Comparison of ENCODE assay signal across 13 cellular contexts in the genomic region with DNA sequence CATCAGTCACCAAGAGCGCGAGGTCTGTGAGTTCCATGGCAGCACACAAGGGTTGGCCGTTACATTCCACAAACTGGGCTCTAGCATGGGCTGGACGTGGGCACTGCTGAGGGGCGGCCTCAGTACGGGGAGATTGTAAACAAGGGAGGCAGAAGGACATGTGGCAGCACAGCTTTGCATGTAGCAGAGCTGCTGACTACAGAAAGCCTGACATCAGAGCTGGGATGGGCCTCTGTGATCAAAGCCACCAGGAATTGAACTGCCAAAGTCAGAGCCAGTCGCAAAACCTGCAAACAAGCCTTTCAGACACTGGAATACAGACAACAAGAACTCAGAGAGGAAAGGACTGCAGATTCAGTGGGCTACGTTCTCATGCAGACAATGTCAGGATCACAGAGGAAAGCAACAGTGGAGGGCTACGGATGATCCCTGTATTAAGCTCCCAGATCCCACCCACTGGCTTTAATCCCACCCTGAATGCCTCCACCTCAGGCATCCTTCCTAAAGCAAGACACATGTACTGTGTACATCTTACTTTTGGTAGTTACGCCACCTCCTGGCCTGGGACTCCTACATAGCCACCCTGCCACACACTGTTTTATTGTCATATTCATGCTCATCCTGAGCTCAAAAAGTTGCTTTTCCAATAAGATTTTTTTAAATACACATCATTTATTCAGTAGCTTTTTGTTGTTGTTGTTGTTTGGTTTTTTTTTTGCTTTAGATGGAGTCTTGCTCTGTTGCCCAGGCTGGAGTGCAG.
DNase-seq lines count a peak whose midpoint lies in the region; ATAC-seq and TF ChIP-seq lines count a peak whose summit lies in the region.
"Had no signal": no experiment of that assay in that cellular context is flagged by ENCODE, and none has a peak within 500 bp of the region (broad histone marks: within the 10 kb centered on the region; RNA-seq: fewer than 3 reads in every experiment).

No MANE protein-coding gene starts in this region.

- no peaks in the 10 kb centered on the region for H3K9me2 ChIP-seq in Loucy (replicated peaks; ENCODE audit: low read depth, low read length)

- H3K27me3 Mint-ChIP-seq in osteocyte (ENCODE audit: unreplicated experiment) = no peaks in the 10 kb centered on the region
- H3K27me3 Mint-ChIP-seq: dendritic cell treated with granulocyte-macrophage colony-stimulating factor and Interleukin-4, amounts not matched to agents 40 ng/mL and 50 ng/mL, for 4 days; stimulated activated naive B cell treated with anti-CD40 and anti-IgM and Interleukin-4, amounts not matched to agents 10 μg/mL and 1 μg/mL and 100 μg/mL, for 72 hours had no signal

- no peak overlapping the region for H3K27ac Mint-ChIP-seq in osteocyte (ENCODE audit: unreplicated experiment)
- H3K27ac Mint-ChIP-seq: activated CD4-positive, alpha-beta T cell treated with anti-CD3 and anti-CD28 coated beads, Interleukin-2, amount 10 ng/mL, durations not matched to agents 24 days and 14 days; dendritic cell treated with granulocyte-macrophage colony-stimulating factor and Interleukin-4, amounts not matched to agents 40 ng/mL and 50 ng/mL, for 4 days; stimulated activated naive B cell treated with anti-CD40 and anti-IgM and Interleukin-4, amounts not matched to agents 10 μg/mL and 1 μg/mL and 100 μg/mL, for 72 hours had no signal

- H3K79me2 ChIP-seq in Loucy (ENCODE audit: insufficient read depth, low read length) = no peaks in the 10 kb centered on the region

- no peak overlapping the region for H3K9ac ChIP-seq in Loucy (ENCODE audit: low read depth, low read length, poor library complexity, severe bottlenecking)

- peaks cover 13% of the 10 kb centered on the region for H3K4me1 Mint-ChIP-seq in osteocyte (ENCODE audit: unreplicated experiment)
- H3K4me1 Mint-ChIP-seq: activated CD4-positive, alpha-beta T cell treated with anti-CD3 and anti-CD28 coated beads, Interleukin-2, amount 10 ng/mL, durations not matched to agents 24 days and 14 days had no signal

- no peak overlapping the region for H3K4me2 ChIP-seq in Loucy (ENCODE audit: low read depth, low read length, poor library complexity, severe bottlenecking)

- H4K20me1 ChIP-seq in Loucy (ENCODE audit: insufficient read depth, low read length, poor library complexity, severe bottlenecking) = no peaks in the 10 kb centered on the region

- no peak overlapping the region for H2AFZ ChIP-seq in Loucy (ENCODE audit: low read length)

- no peaks in the 10 kb centered on the region for H3F3A ChIP-seq in Loucy (ENCODE audit: low read depth)

- no peak overlapping the region for H3K4me3 Mint-ChIP-seq in osteocyte (ENCODE audit: unreplicated experiment)
- H3K4me3 Mint-ChIP-seq: activated CD4-positive, alpha-beta T cell treated with anti-CD3 and anti-CD28 coated beads, Interleukin-2, amount 10 ng/mL, durations not matched to agents 24 days and 14 days; dendritic cell treated with granulocyte-macrophage colony-stimulating factor and Interleukin-4, amounts not matched to agents 40 ng/mL and 50 ng/mL, for 4 days; stimulated activated naive B cell treated with anti-CD40 and anti-IgM and Interleukin-4, amounts not matched to agents 10 μg/mL and 1 μg/mL and 100 μg/mL, for 72 hours had no signal

- H3K4me1 ChIP-seq in Loucy (ENCODE audit: insufficient read depth, low read length, poor library complexity, severe bottlenecking) = peaks cover 4% of the 10 kb centered on the region
- H3K4me1 ChIP-seq: SJSA1 had no signal

- H3K36me3 Mint-ChIP-seq in osteocyte (ENCODE audit: unreplicated experiment) = peaks cover 21% of the 10 kb centered on the region
- H3K36me3 Mint-ChIP-seq: stimulated activated naive B cell treated with anti-CD40 and anti-IgM and Interleukin-4, amounts not matched to agents 10 μg/mL and 1 μg/mL and 100 μg/mL, for 72 hours had no signal

- peaks cover 7% of the 10 kb centered on the region for H3K9me3 Mint-ChIP-seq in osteocyte (ENCODE audit: unreplicated experiment)

- DNase-seq in GM06990 (ENCODE audit: extremely low read depth, insufficient read length) (no peak), caudate nucleus (lab: John Stamatoyannopoulos, UW) (peak in 4 of 61 donors; percentile 32 to 47 (median 43)), osteocyte (ENCODE audit: extremely low spot score, unreplicated experiment) (no peak), NCI-H1694 treated with DMSO at 0.1 percent for 48 hours (lab: John Stamatoyannopoulos, UW) (no peak)
- DNase-seq: activated CD4-positive, alpha-beta T cell treated with anti-CD3 and anti-CD28 coated beads, Interleukin-2, amount 10 ng/mL, durations not matched to agents 24 days and 14 days; activated naive CD4-positive, alpha-beta T cell; NCI-H226; stimulated activated naive B cell treated with anti-CD40 and anti-IgM and Interleukin-4, amounts not matched to agents 10 μg/mL and 1 μg/mL and 100 μg/mL, for 72 hours had no signal

- ATAC-seq in GM18861 (IDR thresholded peaks at IDR 0.05; ENCODE audit: unreplicated experiment) (no peak), GM18519 (IDR thresholded peaks at IDR 0.05; ENCODE audit: low FRiP score, unreplicated experiment) (no peak)
- ATAC-seq: stimulated activated naive B cell treated with anti-CD40 and anti-IgM and Interleukin-4, amounts not matched to agents 10 μg/mL and 1 μg/mL and 100 μg/mL, for 72 hours had no signal

- TF ChIP-seq CTCF in GM06990 (IDR thresholded peaks at IDR 0.05; ENCODE audit: insufficient read depth, low read length, poor library complexity, severe bottlenecking) (peak; percentile 21), Loucy (conservative IDR thresholded peaks at IDR 0.05; ENCODE audit: low read length) (peak; percentile 70), osteocyte (IDR thresholded peaks at IDR 0.05) (peak; percentile 29)

- H3K27ac ChIP-seq in caudate nucleus (ENCODE audit: low read depth, low read length) = peak overlapping the region; percentile 54
- H3K27ac ChIP-seq: SJSA1 had no signal

- no peaks in the 10 kb centered on the region for H3K9me3 ChIP-seq in Loucy (ENCODE audit: insufficient read depth, low read depth, low read length)
- H3K9me3 ChIP-seq: SJSA1 had no signal

- H3K27me3 ChIP-seq in GM06990 (replicated peaks; ENCODE audit: control insufficient read depth, insufficient read depth, low read length) (no peaks in the 10 kb centered on the region), Loucy (ENCODE audit: insufficient read depth, low read length, poor library complexity, severe bottlenecking) (no peaks in the 10 kb centered on the region)
- H3K27me3 ChIP-seq: SJSA1 had no signal

- no peaks in the 10 kb centered on the region for H3K36me3 ChIP-seq in GM06990 (ENCODE audit: control insufficient read depth, insufficient read depth, low read length)
- H3K36me3 ChIP-seq in Loucy (ENCODE audit: insufficient read depth, low read length) = no peaks in the 10 kb centered on the region
- H3K36me3 ChIP-seq: SJSA1 had no signal

- H3K4me3 ChIP-seq in GM06990 (replicated peaks; ENCODE audit: low read depth, low read length) = no peak overlapping the region
- no peak overlapping the region for H3K4me3 ChIP-seq in Loucy (ENCODE audit: low read length, poor library complexity, severe bottlenecking)
- H3K4me3 ChIP-seq: SJSA1 had no signal
